Comparison of ENCODE assay signal across 27 cellular contexts in the genomic region with DNA sequence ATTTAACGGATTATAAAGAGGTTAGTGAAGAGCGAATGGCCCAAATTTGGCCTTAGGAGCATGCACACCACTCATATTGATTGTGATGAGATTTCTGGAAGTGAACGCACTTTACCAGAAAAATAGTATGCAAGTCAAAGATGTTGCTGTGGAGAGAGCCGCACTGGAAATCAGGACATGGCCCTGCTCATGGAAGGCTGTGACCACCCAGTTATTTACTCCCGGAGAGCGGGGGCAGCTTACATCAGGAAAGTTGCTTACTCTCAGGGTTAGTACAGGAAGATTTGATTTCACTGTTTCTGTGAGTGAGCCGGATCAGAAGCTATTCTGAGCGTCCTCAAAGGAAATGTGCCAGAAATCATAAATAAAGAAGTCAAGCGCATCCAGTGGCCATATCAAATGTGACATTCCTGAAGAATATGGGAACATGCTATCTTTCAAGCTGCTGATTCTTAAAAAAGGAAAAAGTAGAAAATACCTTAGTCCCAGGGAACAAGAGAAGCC. TPM values are rescaled to one million over a fixed set of nuclear protein-coding genes. Genes with fewer than 3 reads are reported as not detected.
DNase-seq lines count a peak whose midpoint lies in the region; ATAC-seq, FAIRE-seq and TF ChIP-seq lines count a peak whose summit lies in the region.
"Had no signal": no experiment of that assay in that cellular context is flagged by ENCODE, and none has a peak within 500 bp of the region (broad histone marks: within the 10 kb centered on the region; RNA-seq: fewer than 3 reads in every experiment).

No MANE protein-coding gene starts in this region.

- no TSS peak for BruUV-seq in HepG2 (replicated peaks; lab: Mats Ljungman, UMichigan)

- H3K36me3 ChIP-seq in HepG2 (replicated peaks in 1 of 2; ENCODE audit: control insufficient read depth in 1 of 2, insufficient read depth in 2 of 2, low read length in 2 of 2) (no peaks in the 10 kb centered on the region), upper lobe of right lung (no peaks in the 10 kb centered on the region)
- H3K36me3 ChIP-seq: BE2C had no signal

- peak overlapping the region; percentile 65 for H3K4me2 ChIP-seq in HepG2 (ENCODE audit: low read depth, low read length)

- H3K4me1 ChIP-seq in HepG2 (ENCODE audit: insufficient read depth, low read length) (peaks cover 57% of the 10 kb centered on the region), upper lobe of right lung (no peaks in the 10 kb centered on the region)
- H3K4me1 ChIP-seq: BE2C had no signal

- WGBS in HepG2 (ENCODE audit: low lambda C conversion rate): 7% methylated on average over 9 of the region's 9 CpGs

- no peak for FAIRE-seq in HepG2 (lab: Jason Lieb, UNC)
- FAIRE-seq: GM12892, GM18507 had no signal

- TF ChIP-seq EP300 in HepG2 (IDR thresholded peaks at IDR 0.05; ENCODE audit: low read depth in 2 of 2, low read length in 2 of 2) (no peak), HepG2 (CRISPR knock-in tag; IDR thresholded peaks at IDR 0.05; ENCODE audit: borderline replicate concordance) (no peak)

- no peak overlapping the region for H3K4me3 Mint-ChIP-seq in progenitor cell of endocrine pancreas (ENCODE audit: low read depth)
- no peak overlapping the region for H3K4me3 Mint-ChIP-seq in activated T-cell treated with anti-CD3 and anti-CD28 coated beads, Interleukin-2, amount 50 U/mL, for 24 hours
- H3K4me3 Mint-ChIP-seq: CD8-positive, alpha-beta memory T cell had no signal

- POLR2A ChIA-PET in HepG2 (lab: Yijun Ruan, JAX): interaction anchor here (1.4 kb wide), 1 partner anchor 11 kb away, joined by 3 read pairs; no protein-coding TSS in a partner anchor

- H3K4me3 ChIP-seq in HepG2 (replicated peaks in 1 of 3; ENCODE audit: insufficient read depth in 1 of 3, low read depth in 2 of 3, low read length in 3 of 3): peak overlapping the region in 2 of 3 experiments; percentile 21 to 32; a peak in 4 of 6 replicates
- H3K4me3 ChIP-seq in upper lobe of right lung: no peak overlapping the region

- TF ChIP-seq POLR2A in HepG2 (IDR thresholded peaks at IDR 0.05; ENCODE audit: insufficient read depth in 1 of 2, low read depth in 2 of 2, low read length in 2 of 2): no peak

- H3K9me3 Mint-ChIP-seq in progenitor cell of endocrine pancreas (ENCODE audit: low read depth): no peaks in the 10 kb centered on the region
- H3K9me3 Mint-ChIP-seq in activated T-cell treated with anti-CD3 and anti-CD28 coated beads, Interleukin-2, amount 50 U/mL, for 24 hours: no peaks in the 10 kb centered on the region
- H3K9me3 Mint-ChIP-seq: CD8-positive, alpha-beta memory T cell had no signal

- no peaks in the 10 kb centered on the region for H4K20me1 ChIP-seq in HepG2 (ENCODE audit: insufficient read depth, low read length)

- no peaks in the 10 kb centered on the region for H3K9me3 ChIP-seq in HepG2 (ENCODE audit: low read length)
- H3K9me3 ChIP-seq in upper lobe of right lung: no peaks in the 10 kb centered on the region
- H3K9me3 ChIP-seq: BE2C had no signal

- peaks cover 4% of the 10 kb centered on the region for H3K27me3 Mint-ChIP-seq in progenitor cell of endocrine pancreas
- no peaks in the 10 kb centered on the region for H3K27me3 Mint-ChIP-seq in activated T-cell treated with anti-CD3 and anti-CD28 coated beads, Interleukin-2, amount 50 U/mL, for 24 hours

- peak overlapping the region; percentile 84 for H3K27ac Mint-ChIP-seq in progenitor cell of endocrine pancreas
- no peak overlapping the region for H3K27ac Mint-ChIP-seq in activated T-cell treated with anti-CD3 and anti-CD28 coated beads, Interleukin-2, amount 50 U/mL, for 24 hours

- TF ChIP-seq CTCF in HepG2 (CRISPR knock-in tag; IDR thresholded peaks at IDR 0.05): no peak
- no peak for TF ChIP-seq CTCF in progenitor cell of endocrine pancreas (IDR thresholded peaks at IDR 0.05; ENCODE audit: unreplicated experiment)
- no peak for TF ChIP-seq CTCF in upper lobe of right lung (IDR thresholded peaks at IDR 0.05)

- ATAC-seq in HepG2 (peak; percentile 68), upper lobe of right lung (no peak)
- ATAC-seq: HCT116 had no signal

- no peak for TF ChIP-seq RAD21 in HepG2 (CRISPR knock-in tag; IDR thresholded peaks at IDR 0.05)

- in situ Hi-C loops in HepG2 (cut with HindIII; ENCODE audit: extremely low pct_ligation_motif_present, low pct_unique_long_range_greater_than_20kb): no loop called here

- no peak overlapping the region for H2AFZ ChIP-seq in HepG2 (ENCODE audit: low read length)

- H3K4me1 Mint-ChIP-seq in progenitor cell of endocrine pancreas (ENCODE audit: low read depth): peaks cover 21% of the 10 kb centered on the region
- no peaks in the 10 kb centered on the region for H3K4me1 Mint-ChIP-seq in activated T-cell treated with anti-CD3 and anti-CD28 coated beads, Interleukin-2, amount 50 U/mL, for 24 hours (ENCODE audit: low read depth)

- intact Hi-C loops in HepG2 (cut with micrococcal nuclease; ENCODE audit: unreplicated experiment) (no loop called here), upper lobe of right lung (cut with DNase I) (no loop called here)

- DNase-seq in activated effector memory CD4-positive, alpha-beta T cell treated with anti-CD3 and anti-CD28 coated beads, Interleukin-2, amount 50 U/mL, for 16 hours: peak; percentile 4
- DNase-seq in activated effector memory CD4-positive, alpha-beta T cell treated with Interleukin-2 at 50 U/mL for 16 hours: no peak
- DNase-seq in HepG2 (ENCODE audit: low spot score): no peak
- no peak for DNase-seq in progenitor cell of endocrine pancreas (ENCODE audit: low spot score, unreplicated experiment)
- peak; percentile 15 for DNase-seq in upper lobe of right lung
- DNase-seq in stimulated activated CD4-positive, alpha-beta T cell treated with anti-CD3 and anti-CD28 coated beads, Interleukin-2, amount 100 ng/mL, for 48 hours: no peak
- no peak for DNase-seq in SW480 (ENCODE audit: low spot score)
- DNase-seq in activated T-cell treated with anti-CD3 and anti-CD28 coated beads, Interleukin-2, amount 50 U/mL, for 24 hours: no peak
- DNase-seq: BE2C; CD8-positive, alpha-beta memory T cell; DMS79; GOT3; KG1; MV-4-11; NCI-H1417; NCI-H187; NCI-H2107; NCI-H2227 treated with DMSO at 0.1 percent for 48 hours; NCI-H524; NCI-H82; OCI-M1; SHP77 had no signal

- H3K27me3 ChIP-seq in HepG2 (ENCODE audit: control insufficient read depth in 1 of 2, insufficient read depth in 2 of 2, low read length in 2 of 2) (peaks cover 0 to 4% of the 10 kb centered on the region in 2 experiments; a peak in 1 of 5 replicates), upper lobe of right lung (no peaks in the 10 kb centered on the region)
- H3K27me3 ChIP-seq: BE2C had no signal

- H3K27ac ChIP-seq in HepG2 (ENCODE audit: extremely low read length, insufficient read depth, low read length): peak overlapping the region; percentile 61
- no peak overlapping the region for H3K27ac ChIP-seq in upper lobe of right lung
- H3K27ac ChIP-seq: 22Rv1 had no signal

- H3K9ac ChIP-seq in HepG2 (ENCODE audit: insufficient read depth, low read depth, low read length): peak overlapping the region; percentile 1; the same call in 1 of the 2 replicates

- CTCF ChIA-PET in HepG2 (lab: Yijun Ruan, JAX; ENCODE audit: low intra/inter-chr PET ratio, low total read pairs): no interaction called here

- no peaks in the 10 kb centered on the region for H3K36me3 Mint-ChIP-seq in progenitor cell of endocrine pancreas (ENCODE audit: insufficient read depth)
- no peaks in the 10 kb centered on the region for H3K36me3 Mint-ChIP-seq in activated T-cell treated with anti-CD3 and anti-CD28 coated beads, Interleukin-2, amount 50 U/mL, for 24 hours (ENCODE audit: low read depth)

- no peaks in the 10 kb centered on the region for H3K79me2 ChIP-seq in HepG2 (ENCODE audit: insufficient read depth, low read length)

RNA-seq across cellular contexts. Expression of a gene that starts 42.9 kb away (rescaled TPM):
- total RNA-seq in HepG2 (2016; rRNA removed; fragmentation: Illumina TruSeq; extraction: Trizol): 38.5 and 46.1 TPM in 2 replicates
- 27.5 and 31.8 TPM in 2 replicates for total RNA-seq in HepG2 (2016; cell fraction: cytosol; rRNA removed; fragmentation: Illumina TruSeq; extraction: Trizol; ENCODE audit: low read depth)
- total RNA-seq in HepG2 (2016; cell fraction: insoluble cytoplasmic fraction; rRNA removed; fragmentation: Illumina TruSeq; extraction: Trizol): 37.6 and 46.6 TPM in 2 replicates
- 52.4 and 62.5 TPM in 2 replicates for total RNA-seq in HepG2 (2016; cell fraction: membrane; rRNA removed; fragmentation: Illumina TruSeq; extraction: Trizol)
- total RNA-seq in HepG2 (2016; cell fraction: nucleus; rRNA removed; fragmentation: Illumina TruSeq; extraction: Trizol): 36.3 and 39.1 TPM in 2 replicates
- 12.4 and 14.5 TPM in 2 replicates for polyA plus RNA-seq in HepG2 (2011; rRNA removed)
- 6.8 and 8.8 TPM in 2 replicates for polyA plus RNA-seq in HepG2 (2011; cell fraction: cytosol; rRNA removed)
- polyA plus RNA-seq in HepG2 (2011; cell fraction: nucleus; rRNA removed): 5.9 and 6.5 TPM in 2 replicates
- 19.9 and 21.4 TPM in 2 replicates for polyA plus RNA-seq in HepG2 (2012)
- polyA plus RNA-seq in HepG2 (2016; cell fraction: cytosol; fragmentation: Illumina TruSeq; extraction: Trizol; ENCODE audit: low read depth): 22.1 and 23.5 TPM in 2 replicates
- 42.0 and 44.1 TPM in 2 replicates for polyA plus RNA-seq in HepG2 (2016; cell fraction: insoluble cytoplasmic fraction; fragmentation: Illumina TruSeq; extraction: Trizol; ENCODE audit: low read depth)
- polyA plus RNA-seq in HepG2 (2016; cell fraction: membrane; fragmentation: Illumina TruSeq; extraction: Trizol; ENCODE audit: low read depth): 36.4 and 38.7 TPM in 2 replicates
- 28.7 and 36.9 TPM in 2 replicates for polyA plus RNA-seq in HepG2 (2016; cell fraction: nucleus; fragmentation: Illumina TruSeq; extraction: Trizol; ENCODE audit: insufficient read depth, low read depth)
- polyA minus RNA-seq in HepG2 (2011; rRNA and poly(A)+ RNA removed; ENCODE audit: low replicate concordance): 17.6 and 26.8 TPM in 2 replicates
- 11.6 and 11.7 TPM in 2 replicates for polyA minus RNA-seq in HepG2 (2011; cell fraction: cytosol; rRNA and poly(A)+ RNA removed)
- polyA minus RNA-seq in HepG2 (2011; cell fraction: nucleus; rRNA and poly(A)+ RNA removed): 30.8 and 31.4 TPM in 2 replicates
- 87.3 and 101 TPM in 2 replicates for total RNA-seq in progenitor cell of endocrine pancreas
- total RNA-seq in upper lobe of right lung: 24.7 TPM

RNA-seq across cellular contexts. Expression of a gene that starts 44.7 kb away (rescaled TPM):
- total RNA-seq in HepG2 (2016; rRNA removed; fragmentation: Illumina TruSeq; extraction: Trizol) (0.14 and 0.29 TPM in 2 replicates), progenitor cell of endocrine pancreas (7.1 and 8.4 TPM in 2 replicates), upper lobe of right lung (0.93 TPM)
- not detected in 2 replicates for total RNA-seq in HepG2 (2016; cell fraction: cytosol; rRNA removed; fragmentation: Illumina TruSeq; extraction: Trizol; ENCODE audit: low read depth)
- total RNA-seq in HepG2 (2016; cell fraction: insoluble cytoplasmic fraction; rRNA removed; fragmentation: Illumina TruSeq; extraction: Trizol): 0.09 and 0.28 TPM in 2 replicates
- 0.03 and 0.12 TPM in 2 replicates for total RNA-seq in HepG2 (2016; cell fraction: membrane; rRNA removed; fragmentation: Illumina TruSeq; extraction: Trizol)
- 0.28 and 0.37 TPM in 2 replicates for total RNA-seq in HepG2 (2016; cell fraction: nucleus; rRNA removed; fragmentation: Illumina TruSeq; extraction: Trizol)
- polyA plus RNA-seq in HepG2 (2011; rRNA removed): 0.01 and 0.07 TPM in 2 replicates
- polyA plus RNA-seq in HepG2 (2011; cell fraction: cytosol; rRNA removed): 0.01 TPM in 1 of 2 replicates, not detected in the other
- 0.11 and 0.16 TPM in 2 replicates for polyA plus RNA-seq in HepG2 (2011; cell fraction: nucleus; rRNA removed)
- 0.05 and 0.12 TPM in 2 replicates for polyA plus RNA-seq in HepG2 (2012)
- 0.03 TPM in 1 of 2 replicates, not detected in the other for polyA plus RNA-seq in HepG2 (2016; cell fraction: cytosol; fragmentation: Illumina TruSeq; extraction: Trizol; ENCODE audit: low read depth)
- polyA plus RNA-seq in HepG2 (2016; cell fraction: insoluble cytoplasmic fraction; fragmentation: Illumina TruSeq; extraction: Trizol; ENCODE audit: low read depth): 0.05 and 0.12 TPM in 2 replicates
- polyA plus RNA-seq in HepG2 (2016; cell fraction: membrane; fragmentation: Illumina TruSeq; extraction: Trizol; ENCODE audit: low read depth): 0.05 and 0.07 TPM in 2 replicates
- 0.37 and 0.41 TPM in 2 replicates for polyA plus RNA-seq in HepG2 (2016; cell fraction: nucleus; fragmentation: Illumina TruSeq; extraction: Trizol; ENCODE audit: insufficient read depth, low read depth)
- 0.05 and 0.50 TPM in 2 replicates for polyA minus RNA-seq in HepG2 (2011; rRNA and poly(A)+ RNA removed; ENCODE audit: low replicate concordance)
- not detected in 2 replicates for polyA minus RNA-seq in HepG2 (2011; cell fraction: cytosol; rRNA and poly(A)+ RNA removed)
- 0.12 and 0.13 TPM in 2 replicates for polyA minus RNA-seq in HepG2 (2011; cell fraction: nucleus; rRNA and poly(A)+ RNA removed)
- total RNA-seq: CD8-positive, alpha-beta memory T cell had no signal
- polyA plus RNA-seq: AG04450 had no signal

Comparison
In these comparisons a context has a peak if more than half of its experiments do, and no peak if none do; other contexts are left out.
1. DNase-seq: peak in activated effector memory CD4-positive, alpha-beta T cell treated with anti-CD3 and anti-CD28 coated beads, Interleukin-2, amount 50 U/mL, for 16 hours (single experiment) and upper lobe of right lung (single experiment); none in activated effector memory CD4-positive, alpha-beta T cell treated with Interleukin-2 at 50 U/mL for 16 hours (single experiment), HepG2 (single experiment), progenitor cell of endocrine pancreas (single experiment), stimulated activated CD4-positive, alpha-beta T cell treated with anti-CD3 and anti-CD28 coated beads, Interleukin-2, amount 100 ng/mL, for 48 hours (0 of 2), SW480 (single experiment) and activated T-cell treated with anti-CD3 and anti-CD28 coated beads, Interleukin-2, amount 50 U/mL, for 24 hours (single experiment).